Comparison of ENCODE assay signal across 9 cellular contexts in the genomic region with DNA sequence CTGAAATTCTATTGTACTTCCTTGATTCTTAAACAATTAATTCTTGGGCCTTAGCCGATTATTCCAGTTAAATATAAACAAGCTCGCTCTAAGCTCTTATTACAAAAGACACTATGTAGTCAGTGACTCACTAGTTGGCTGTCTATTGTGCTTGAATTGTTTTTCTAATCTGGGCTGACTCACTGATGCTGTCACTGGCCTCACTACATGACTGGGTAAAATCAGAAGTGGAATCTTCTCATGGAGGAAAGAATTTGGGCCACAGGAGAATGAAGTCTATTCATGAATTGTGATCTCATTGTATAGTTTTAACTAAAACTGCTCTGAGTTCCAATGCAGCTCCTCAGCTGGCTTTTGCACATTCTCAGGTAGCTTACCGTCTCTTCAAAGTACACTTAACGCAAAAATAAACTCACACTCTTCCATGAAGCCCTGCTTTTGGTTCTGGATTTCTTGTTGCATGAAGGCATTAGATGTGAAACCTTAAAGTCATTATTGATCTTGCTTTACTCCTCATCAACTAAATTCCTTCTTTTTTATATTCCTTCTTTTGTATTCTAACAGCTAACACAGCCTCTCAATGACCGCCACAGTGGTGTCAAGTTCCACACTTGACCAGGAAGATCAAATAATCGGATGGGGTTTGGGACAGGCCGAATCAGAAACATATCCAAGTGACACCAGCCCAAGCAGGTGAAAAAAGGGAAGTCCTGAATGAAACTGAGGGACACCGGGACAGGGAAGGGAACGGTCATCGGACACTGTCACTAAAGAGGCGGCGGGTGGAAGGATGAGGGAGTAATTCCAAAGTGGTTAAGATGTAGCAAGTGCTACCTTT.
A peak's percentile ranks its signal among the peaks of the same experiment; 100 is the strongest.
DNase-seq lines count a peak whose midpoint lies in the region; ATAC-seq and TF ChIP-seq lines count a peak whose summit lies in the region.
"Had no signal": no experiment of that assay in that cellular context is flagged by ENCODE, and none has a peak within 500 bp of the region (broad histone marks: within the 10 kb centered on the region; RNA-seq: fewer than 3 reads in every experiment).

No MANE protein-coding gene starts in this region.

- H3K4me3 ChIP-seq in left ventricle myocardium inferior, result no peak overlapping the region
- H3K4me3 ChIP-seq in sigmoid colon, result no peak overlapping the region
- H3K4me3 ChIP-seq: GM12878 had no signal

- no peak for TF ChIP-seq CTCF in VCaP (conservative IDR thresholded peaks at IDR 0.05)
- TF ChIP-seq CTCF in left ventricle myocardium inferior (IDR thresholded peaks at IDR 0.05; ENCODE audit: borderline replicate concordance), result no peak
- TF ChIP-seq CTCF in sigmoid colon (IDR thresholded peaks at IDR 0.05), result no peak

- in situ Hi-C loops in ACHN (cut with HindIII; ENCODE audit: low pct_ligation_motif_present, low pct_unique_long_range_greater_than_20kb, low sequenced_read_pairs), result no loop called here

- H3K27ac ChIP-seq in VCaP, result 0 out of 2 replicates have a peak overlapping the region, but pooled peaks have one; percentile 4
- H3K27ac ChIP-seq in left ventricle myocardium inferior (replicated peaks), result peak overlapping the region; percentile 79
- H3K27ac ChIP-seq in sigmoid colon, result peak overlapping the region; percentile 71 to 87 (median 83)

- DNase-seq in ACHN, result peak; percentile 97
- DNase-seq in HT1080 (ENCODE audit: low read depth), result peak; percentile 98
- no peak for DNase-seq in left ventricle myocardium inferior
- DNase-seq in sigmoid colon, result no peak

- H3K27me3 ChIP-seq in left ventricle myocardium inferior (ENCODE audit: low read depth), result no peaks in the 10 kb centered on the region
- H3K27me3 ChIP-seq in sigmoid colon, result no peaks in the 10 kb centered on the region

- ATAC-seq in HG02870 (IDR thresholded peaks at IDR 0.05; ENCODE audit: unreplicated experiment), result no peak
- ATAC-seq in GM21360 (IDR thresholded peaks at IDR 0.05; ENCODE audit: unreplicated experiment), result no peak
- ATAC-seq in GM21515 (IDR thresholded peaks at IDR 0.05; ENCODE audit: unreplicated experiment), result no peak
- ATAC-seq: GM12878 had no signal

- 78 to 80% methylated on average over 12 of the region's 12 CpGs for WGBS in sigmoid colon, 2 donors

- TF ChIP-seq POLR2A in sigmoid colon (IDR thresholded peaks at IDR 0.05), result no peak

- peak in 2 of 4 donors; percentile 53 to 57 for TF ChIP-seq EP300 in sigmoid colon (IDR thresholded peaks at IDR 0.05)

- H3K4me1 ChIP-seq in left ventricle myocardium inferior (peaks cover 34% of the 10 kb centered on the region), sigmoid colon (peaks cover 0 to 37% (median 24%) of the 10 kb centered on the region in 4 donors)

- H3K36me3 ChIP-seq in left ventricle myocardium inferior (peaks cover 27% of the 10 kb centered on the region), sigmoid colon (peaks cover 0 to 31% (median 2%) of the 10 kb centered on the region in 4 donors)

- intact Hi-C loops in left ventricle myocardium inferior (cut with micrococcal nuclease) (no loop called here), sigmoid colon (cut with DNase I) (loop anchor here (5.0 kb wide), 1 partner anchor 144 kb away; a partner anchor contains a TSS)

- H3K9me3 ChIP-seq in left ventricle myocardium inferior (replicated peaks) (no peaks in the 10 kb centered on the region), sigmoid colon (no peaks in the 10 kb centered on the region)

Comparison
In these comparisons a context has a peak if more than half of its experiments do, and no peak if none do; other contexts are left out.
1. DNase-seq: peak in ACHN (single experiment) and HT1080 (single experiment); none in left ventricle myocardium inferior (single experiment) and sigmoid colon (single experiment).
2. H3K27ac ChIP-seq: peak in every context shown above with its lines; median percentile 83 in sigmoid colon; 79 in left ventricle myocardium inferior; 4 in VCaP.